1 cellular context compared by ENCODE assay signal in the genomic region with DNA sequence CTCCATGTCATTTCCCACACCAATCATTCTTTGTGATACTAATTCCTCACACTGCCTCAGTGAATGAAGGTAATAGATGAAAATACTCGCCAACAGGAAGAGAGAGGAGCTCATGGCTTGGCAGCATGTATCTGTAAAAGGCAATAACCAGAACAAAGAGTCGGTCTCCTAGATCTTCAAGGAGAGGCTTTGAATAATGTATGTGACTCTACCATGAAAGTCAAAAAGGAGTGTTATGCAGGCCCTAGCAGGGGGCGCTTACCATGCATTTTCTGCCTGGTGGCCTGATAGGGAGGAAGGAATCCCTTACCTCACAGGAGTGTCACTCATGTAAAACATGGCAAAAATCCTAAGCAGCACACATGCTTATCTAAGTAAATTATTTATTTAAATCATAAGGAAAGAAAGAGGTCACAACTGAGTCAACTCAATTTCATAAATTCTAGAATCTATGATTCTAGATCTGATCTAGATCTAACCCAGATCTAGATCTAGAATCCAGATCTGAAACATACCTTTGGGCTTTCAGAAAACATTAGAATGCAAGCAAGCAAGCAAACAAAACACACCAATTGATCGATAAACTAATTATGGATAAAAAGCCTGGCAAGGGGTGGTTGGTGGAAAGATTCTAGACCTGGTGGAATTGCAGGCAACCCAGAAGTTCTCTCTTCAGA.
TF ChIP-seq lines count a peak whose summit lies in the region.

No MANE protein-coding gene starts in this region.

TF ChIP-seq in HEK293T, 16 proteins besides CTCF, POLR2A, EP300 and RAD21:
- TF ChIP-seq FOXK2 (IDR thresholded peaks at IDR 0.05) = no peak
- TF ChIP-seq NFRKB (IDR thresholded peaks at IDR 0.05) = no peak
- no peak for TF ChIP-seq FOXM1 (IDR thresholded peaks at IDR 0.05; ENCODE audit: borderline replicate concordance)
- no peak for TF ChIP-seq CTBP1 (IDR thresholded peaks at IDR 0.05; ENCODE audit: borderline replicate concordance)
- no peak for TF ChIP-seq SP1 (IDR thresholded peaks at IDR 0.05)
- no peak for TF ChIP-seq L3MBTL2 (conservative IDR thresholded peaks at IDR 0.05)
- TF ChIP-seq TARDBP (IDR thresholded peaks at IDR 0.05) = no peak
